Comparison of ENCODE assay signal across 9 cellular contexts in genomic region chr5:141529002-141529401, GRCh38. TPM values are rescaled to one million over a fixed set of nuclear protein-coding genes. Genes with fewer than 3 reads are reported as not detected.
DNase-seq lines count a peak whose midpoint lies in the region; ATAC-seq and TF ChIP-seq lines count a peak whose summit lies in the region.
"Had no signal": no experiment of that assay in that cellular context is flagged by ENCODE, and none has a peak within 500 bp of the region (broad histone marks: within the 10 kb centered on the region; RNA-seq: fewer than 3 reads in every experiment).

No MANE protein-coding gene starts in this region.

- H3K79me2 ChIP-seq in OCI-LY7 (ENCODE audit: insufficient read depth, low read depth, low read length) = peaks cover 21% of the 10 kb centered on the region; the same call in 1 of the 2 replicates

- H3K4me3 ChIP-seq in OCI-LY7 (ENCODE audit: low read depth, low read length, poor library complexity, severe bottlenecking) = peak overlapping the region; percentile 66
- no peak overlapping the region for H3K4me3 ChIP-seq in heart left ventricle
- H3K4me3 ChIP-seq in thyroid gland (replicated peaks in 1 of 3) = no peak overlapping the region
- no peak overlapping the region for H3K4me3 ChIP-seq in effector memory CD4-positive, alpha-beta T cell (ENCODE audit: insufficient read depth, low read depth, low read length, poor library complexity, severe bottlenecking)

- peaks cover 72% of the 10 kb centered on the region for H3K36me3 ChIP-seq in OCI-LY7 (ENCODE audit: insufficient read depth, low read length)
- H3K36me3 ChIP-seq in heart left ventricle = peaks cover 0 to 91% (median 52%) of the 10 kb centered on the region in 9 donors
- H3K36me3 ChIP-seq in thyroid gland = peaks cover 15 to 17% of the 10 kb centered on the region in 2 donors
- H3K36me3 ChIP-seq in effector memory CD4-positive, alpha-beta T cell (ENCODE audit: control insufficient read depth, insufficient read depth, low read length) = peaks cover 95% of the 10 kb centered on the region

- POLR2A ChIA-PET in OCI-LY7 (lab: Charles Lee) = interaction anchor here (0.6 to 13.7 kb wide), 11 partner anchors 8 to 54 kb away, joined by 3 to 328 read pairs (median 5); partner anchors contain the start of genes PCDHGC3 and PCDHGC4

- H3K4me1 Mint-ChIP-seq in glutamatergic neuron (ENCODE audit: low read depth, unreplicated experiment) = peaks cover 18% of the 10 kb centered on the region

- peak; percentile 29 to 82 (median 76) for ATAC-seq in heart left ventricle

- DNase-seq in NCI-H2196 (lab: John Stamatoyannopoulos, UW; ENCODE audit: unreplicated experiment) = peak; percentile 45
- no peak for DNase-seq in NCI-H2196 treated with DMSO at 0.1 percent for 48 hours (lab: John Stamatoyannopoulos, UW; ENCODE audit: unreplicated experiment)
- peak; percentile 67 for DNase-seq in OCI-LY7 (ENCODE audit: low spot score)
- DNase-seq in heart left ventricle = peak in 3 of 5 donors; percentile 56 to 76 (median 66)
- no peak for DNase-seq in thyroid gland
- DNase-seq in glutamatergic neuron = no peak
- no peak for DNase-seq in NCI-H146 treated with DMSO at 0.1 percent for 48 hours (lab: John Stamatoyannopoulos, UW; ENCODE audit: unreplicated experiment)
- DNase-seq in effector memory CD4-positive, alpha-beta T cell = no peak

- H2AFZ ChIP-seq in OCI-LY7 (ENCODE audit: low read length) = peak overlapping the region; percentile 7; the same call in 1 of the 2 replicates

- 41 to 49% (median 43%) methylated on average over 5 of the region's 5 CpGs for WGBS in heart left ventricle, 4 donors
- 79 to 89% methylated on average over 5 of the region's 5 CpGs for WGBS in thyroid gland, 2 donors

- H3K9me3 ChIP-seq in OCI-LY7 (ENCODE audit: low read length) = no peaks in the 10 kb centered on the region
- H3K9me3 ChIP-seq in heart left ventricle = no peaks in the 10 kb centered on the region
- H3K9me3 ChIP-seq in thyroid gland = no peaks in the 10 kb centered on the region
- no peaks in the 10 kb centered on the region for H3K9me3 ChIP-seq in effector memory CD4-positive, alpha-beta T cell (ENCODE audit: control insufficient read depth, low read length)

- TF ChIP-seq CTCF in OCI-LY7 (conservative IDR thresholded peaks at IDR 0.05; ENCODE audit: low read length) = no peak
- TF ChIP-seq CTCF in heart left ventricle (IDR thresholded peaks at IDR 0.05) = no peak
- no peak for TF ChIP-seq CTCF in thyroid gland (IDR thresholded peaks at IDR 0.05)
- TF ChIP-seq CTCF in glutamatergic neuron (IDR thresholded peaks at IDR 0.05; ENCODE audit: partially characterized antibody, unreplicated experiment) = no peak

- H3K4me2 ChIP-seq in OCI-LY7 (ENCODE audit: low read length) = peak overlapping the region; percentile 85

- no peaks in the 10 kb centered on the region for H4K20me1 ChIP-seq in OCI-LY7 (ENCODE audit: insufficient read depth, low read length)

- no peaks in the 10 kb centered on the region for H3K27me3 Mint-ChIP-seq in glutamatergic neuron (ENCODE audit: unreplicated experiment)

- no peak overlapping the region for H3K4me3 Mint-ChIP-seq in glutamatergic neuron (ENCODE audit: unreplicated experiment)

- peaks cover 5% of the 10 kb centered on the region for H3K9me3 Mint-ChIP-seq in glutamatergic neuron (ENCODE audit: unreplicated experiment)

- CTCF ChIA-PET in OCI-LY7 (lab: Charles Lee; ENCODE audit: unreplicated experiment) = interaction anchor here (0.8 to 11.2 kb wide), 6 partner anchors 18 to 53 kb away, joined by 3 to 138 read pairs (median 3); no protein-coding TSS in a partner anchor

- H3K4me1 ChIP-seq in OCI-LY7 (ENCODE audit: insufficient read depth, low read length, poor library complexity, severe bottlenecking) (peaks cover 82% of the 10 kb centered on the region), heart left ventricle (peaks cover 2 to 50% (median 37%) of the 10 kb centered on the region in 12 donors), thyroid gland (peaks cover 5 to 33% of the 10 kb centered on the region in 2 donors)
- no peaks in the 10 kb centered on the region for H3K4me1 ChIP-seq in effector memory CD4-positive, alpha-beta T cell (ENCODE audit: control insufficient read depth, insufficient read depth, low read length, poor library complexity, severe bottlenecking)

- H3K36me3 Mint-ChIP-seq in glutamatergic neuron (ENCODE audit: unreplicated experiment) = no peaks in the 10 kb centered on the region

- intact Hi-C loops in OCI-LY7 (cut with micrococcal nuclease; ENCODE audit: unreplicated experiment) = loop anchor here (1.0 to 5.0 kb wide), 2 partner anchors 22 to 108 kb away; partner anchors contain the start of genes HDAC3 and RELL2
- intact Hi-C loops in heart left ventricle (cut with DNase I) = loop anchor here in 9 of 10 donors (1.0 to 10.0 kb wide), 12 partner anchors 24 to 204 kb away; partner anchors contain the start of genes PCDHGA11 (in 2 of the 9), PCDHGB7 (in 2 of the 9), PCDHGA1 (in 1 of the 9) and PCDHGA10 (in 1 of the 9)
- intact Hi-C loops in thyroid gland (cut with DNase I) = no loop called here

- H3K27ac ChIP-seq in OCI-LY7 (ENCODE audit: low read depth, low read length, poor library complexity, severe bottlenecking) = peak overlapping the region; percentile 98
- H3K27ac ChIP-seq in heart left ventricle = peak overlapping the region; percentile 63 to 90 (median 84)
- peak overlapping the region; percentile 39 to 68 (median 59) for H3K27ac ChIP-seq in thyroid gland
- no peak overlapping the region for H3K27ac ChIP-seq in effector memory CD4-positive, alpha-beta T cell (ENCODE audit: insufficient read depth, low read length, poor library complexity, severe bottlenecking)
- H3K27ac ChIP-seq: 22Rv1 had no signal

- no TSS peak for BruUV-seq in OCI-LY7 (replicated peaks; lab: Mats Ljungman, UMichigan)

- TF ChIP-seq POLR2A in heart left ventricle (IDR thresholded peaks at IDR 0.05) = no peak
- no peak for TF ChIP-seq POLR2A in thyroid gland (IDR thresholded peaks at IDR 0.05)

- H3K27me3 ChIP-seq in heart left ventricle = no peaks in the 10 kb centered on the region
- H3K27me3 ChIP-seq in thyroid gland = no peaks in the 10 kb centered on the region
- no peaks in the 10 kb centered on the region for H3K27me3 ChIP-seq in effector memory CD4-positive, alpha-beta T cell (replicated peaks; ENCODE audit: control insufficient read depth, insufficient read depth, low read length, poor library complexity, severe bottlenecking)

- no peak overlapping the region for H3K27ac Mint-ChIP-seq in glutamatergic neuron (ENCODE audit: unreplicated experiment)

- H3K9me2 ChIP-seq in OCI-LY7 (ENCODE audit: insufficient read depth, low read length) = no peaks in the 10 kb centered on the region

RNA-seq across cellular contexts. Expression of gene PCDHGC5, which starts 40.1 kb away (rescaled TPM):
- 3.0 and 4.4 TPM in 2 replicates for total RNA-seq in OCI-LY7 (2014; rRNA removed; shearing (Covaris generic))
- total RNA-seq in OCI-LY7 (2022) = 5.0 and 5.4 TPM in 2 replicates
- 1 to 10 TPM; 1.5 to 5.4 (median 3.0) TPM for total RNA-seq in heart left ventricle
- 1 to 10 TPM in 1 of 2 donors, under 1 TPM in 1; 0.72 to 5.4 TPM for polyA plus RNA-seq in heart left ventricle
- total RNA-seq in thyroid gland = 1 to 10 TPM; 1.8 to 3.4 (median 2.1) TPM
- total RNA-seq in glutamatergic neuron (ENCODE audit: unreplicated experiment) = 4.0 TPM

RNA-seq across cellular contexts. Expression of gene PCDHGC4, which starts 44.2 kb away (rescaled TPM):
- 6.3 and 8.4 TPM in 2 replicates for total RNA-seq in OCI-LY7 (2014; rRNA removed; shearing (Covaris generic))
- total RNA-seq in OCI-LY7 (2022) = 6.4 and 7.0 TPM in 2 replicates
- total RNA-seq in heart left ventricle = 10 to 100 TPM in 1 of 9 donors, 1 to 10 TPM in 8; 1.7 to 10.4 (median 2.9) TPM
- 1 to 10 TPM in 1 of 2 donors, under 1 TPM in 1; 0.39 to 4.2 TPM for polyA plus RNA-seq in heart left ventricle
- 10 to 100 TPM in 1 of 4 donors, 1 to 10 TPM in 3; 2.5 to 10.7 (median 4.8) TPM for total RNA-seq in thyroid gland
- 6.7 TPM for total RNA-seq in glutamatergic neuron (ENCODE audit: unreplicated experiment)

RNA-seq across cellular contexts. Expression of gene PCDHGC3, which starts 53.2 kb away (rescaled TPM):
- total RNA-seq in OCI-LY7 (2014; rRNA removed; shearing (Covaris generic)) = 20.4 and 27.2 TPM in 2 replicates
- total RNA-seq in OCI-LY7 (2022) (59.7 and 60.0 TPM in 2 replicates), heart left ventricle (10 to 100 TPM; 12.3 to 32.5 (median 18.4) TPM), thyroid gland (10 to 100 TPM; 24.7 to 31.5 (median 27.6) TPM), glutamatergic neuron (ENCODE audit: unreplicated experiment) (40.1 TPM)
- 10 to 100 TPM; 23.3 to 34.8 TPM for polyA plus RNA-seq in heart left ventricle

Comparison
In these comparisons a context has a peak if more than half of its experiments do, and no peak if none do; other contexts are left out.
1. DNase-seq: peak in NCI-H2196 (single experiment), OCI-LY7 (single experiment) and heart left ventricle (3 of 5); none in NCI-H2196 treated with DMSO at 0.1 percent for 48 hours (single experiment), thyroid gland (0 of 2), glutamatergic neuron (single experiment), NCI-H146 treated with DMSO at 0.1 percent for 48 hours (single experiment) and effector memory CD4-positive, alpha-beta T cell (0 of 3).